In the genomic region with DNA sequence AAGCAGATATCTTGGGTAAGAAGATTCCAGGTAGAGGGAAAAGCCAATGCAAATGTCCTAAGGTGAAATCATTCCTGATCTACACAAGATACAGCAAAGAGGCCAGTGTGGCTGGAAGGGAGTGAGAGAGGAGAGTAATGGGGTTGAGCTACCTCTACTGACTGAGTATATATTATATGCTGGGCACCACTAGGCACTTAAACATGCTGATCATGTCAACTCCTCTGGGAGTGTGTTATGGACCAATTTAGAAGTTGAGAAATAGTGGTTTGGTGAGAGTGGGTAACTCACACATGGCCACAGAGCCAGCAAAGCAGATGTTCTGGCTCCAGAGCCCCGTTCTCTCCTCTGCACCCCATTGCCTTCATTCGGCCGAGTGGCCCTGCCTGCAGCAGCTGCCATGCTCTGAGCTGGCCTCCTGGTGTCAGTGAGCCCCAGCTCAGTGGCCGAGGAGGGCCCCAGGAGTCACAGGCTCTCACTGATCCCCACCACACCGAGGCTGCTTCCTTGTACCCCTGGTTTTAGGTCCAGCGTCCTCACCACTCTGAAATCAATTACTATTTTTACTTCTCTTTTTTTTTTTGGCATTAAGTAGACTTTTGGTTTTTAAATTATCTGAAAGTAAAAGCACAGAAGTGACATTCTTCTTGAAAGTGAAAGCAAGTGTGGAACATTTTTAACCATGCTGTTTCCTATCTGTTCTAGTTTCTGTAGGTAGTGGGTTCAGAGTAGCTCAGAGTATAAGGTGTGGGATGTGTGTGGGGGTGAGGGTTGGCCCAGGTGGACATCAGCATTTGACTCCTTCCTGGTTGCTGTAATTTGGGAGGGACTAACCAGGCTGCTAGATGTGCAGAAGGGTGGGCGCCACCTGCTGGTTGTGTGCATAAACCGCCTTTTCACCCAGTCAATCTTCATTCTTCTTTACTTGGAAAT, we compare ENCODE assay signal across 8 cellular contexts. TPM values are rescaled to one million over a fixed set of nuclear protein-coding genes. Genes with fewer than 3 reads are reported as not detected.
DNase-seq lines count a peak whose midpoint lies in the region; ATAC-seq and TF ChIP-seq lines count a peak whose summit lies in the region.

No MANE protein-coding gene starts in this region.

- H3K4me1 Mint-ChIP-seq in activated naive CD4-positive, alpha-beta T cell treated with anti-CD3 and anti-CD28 coated beads, Interleukin-2, amount 10 ng/mL, durations not matched to agents 7 days and 5 days: peaks cover 32% of the 10 kb centered on the region

- peak overlapping the region; percentile 28 for H3K27ac ChIP-seq in left ventricle myocardium inferior (replicated peaks)

- H3K9ac ChIP-seq in skeletal muscle satellite cell (ENCODE audit: low read depth, low read length): peak overlapping the region; percentile 41

- peak; percentile 85 for TF ChIP-seq CTCF in left ventricle myocardium inferior (IDR thresholded peaks at IDR 0.05; ENCODE audit: borderline replicate concordance)

- H3K36me3 ChIP-seq in left ventricle myocardium inferior (no peaks in the 10 kb centered on the region), skeletal muscle satellite cell (ENCODE audit: insufficient read depth, low read length) (no peaks in the 10 kb centered on the region)

- no peaks in the 10 kb centered on the region for H3K36me3 Mint-ChIP-seq in activated naive CD4-positive, alpha-beta T cell treated with anti-CD3 and anti-CD28 coated beads, Interleukin-2, amount 10 ng/mL, durations not matched to agents 7 days and 5 days

- H3K4me1 ChIP-seq in left ventricle myocardium inferior (peaks cover 6% of the 10 kb centered on the region), skeletal muscle satellite cell (ENCODE audit: control insufficient read depth, insufficient read depth, low read length) (peaks cover 5% of the 10 kb centered on the region)

- ATAC-seq in GM19455 (IDR thresholded peaks at IDR 0.05; ENCODE audit: unreplicated experiment) (peak; percentile 89), HG03558 (IDR thresholded peaks at IDR 0.05; ENCODE audit: extremely low read depth, unreplicated experiment) (peak; percentile 67)

- no peaks in the 10 kb centered on the region for H3K9me3 Mint-ChIP-seq in activated naive CD4-positive, alpha-beta T cell treated with anti-CD3 and anti-CD28 coated beads, Interleukin-2, amount 10 ng/mL, durations not matched to agents 7 days and 5 days

- peaks cover 10% of the 10 kb centered on the region for H3K27me3 Mint-ChIP-seq in activated naive CD4-positive, alpha-beta T cell treated with anti-CD3 and anti-CD28 coated beads, Interleukin-2, amount 10 ng/mL, durations not matched to agents 7 days and 5 days

- CTCF ChIA-PET in activated naive CD4-positive, alpha-beta T cell treated with anti-CD3 and anti-CD28 coated beads, Interleukin-2, amount 10 ng/mL, durations not matched to agents 7 days and 5 days (lab: Charles Lee): interaction anchor here (0.7 to 3.5 kb wide), 19 partner anchors 11 to 579 kb away, joined by 3 to 129 read pairs (median 10); no protein-coding TSS in a partner anchor

- intact Hi-C loops in left ventricle myocardium inferior (cut with micrococcal nuclease): loop anchor here (5.0 to 10.0 kb wide), 2 partner anchors 268 to 405 kb away; no protein-coding TSS in a partner anchor

- H3K27ac Mint-ChIP-seq in activated naive CD4-positive, alpha-beta T cell treated with anti-CD3 and anti-CD28 coated beads, Interleukin-2, amount 10 ng/mL, durations not matched to agents 7 days and 5 days: peak overlapping the region; percentile 85

- H3K4me3 ChIP-seq in left ventricle myocardium inferior (peak overlapping the region; percentile 14), skeletal muscle satellite cell (ENCODE audit: low read length) (peak overlapping the region; percentile 5)

- in situ Hi-C loops in SK-MEL-5 (cut with HindIII; ENCODE audit: low pct_unique_long_range_greater_than_20kb, low sequenced_read_pairs): no loop called here

- DNase-seq in DMS53 treated with DMSO at 0.1 percent for 48 hours (lab: John Stamatoyannopoulos, UW; ENCODE audit: unreplicated experiment) (peak; percentile 40), SK-MEL-5 (ENCODE audit: low read depth, low spot score) (peak; percentile 90), left ventricle myocardium inferior (peak; percentile 71), 8988T (no peak)
- DNase-seq in activated naive CD4-positive, alpha-beta T cell treated with anti-CD3 and anti-CD28 coated beads, Interleukin-2, amount 10 ng/mL, durations not matched to agents 7 days and 5 days: peak; percentile 81

- H3K27me3 ChIP-seq in left ventricle myocardium inferior (ENCODE audit: low read depth) (peaks cover 12% of the 10 kb centered on the region), skeletal muscle satellite cell (ENCODE audit: control insufficient read depth, insufficient read depth, low read length) (no peaks in the 10 kb centered on the region)

- H3K9me3 ChIP-seq in left ventricle myocardium inferior (replicated peaks) (no peaks in the 10 kb centered on the region), skeletal muscle satellite cell (replicated peaks; ENCODE audit: low read length) (no peaks in the 10 kb centered on the region)

- peak overlapping the region; percentile 60 for H3K4me3 Mint-ChIP-seq in activated naive CD4-positive, alpha-beta T cell treated with anti-CD3 and anti-CD28 coated beads, Interleukin-2, amount 10 ng/mL, durations not matched to agents 7 days and 5 days

- peak overlapping the region; percentile 72 for H3K4me2 ChIP-seq in skeletal muscle satellite cell (ENCODE audit: low read length)

RNA-seq across cellular contexts. Expression of gene CRNN, which starts 45.8 kb away (rescaled TPM):
- total RNA-seq in SK-MEL-5 (2014; rRNA removed; shearing (Covaris generic)): not detected in 2 replicates
- polyA plus RNA-seq in SK-MEL-5 (2015; cell fraction: cytosol; rRNA removed): not detected in 2 replicates
- polyA plus RNA-seq in SK-MEL-5 (2015; cell fraction: nucleus; rRNA removed): not detected in 2 replicates
- total RNA-seq in left ventricle myocardium inferior: not detected
- total RNA-seq in skeletal muscle satellite cell (2012; rRNA removed): not detected in 2 replicates

RNA-seq across cellular contexts. Expression of gene LCE5A, which starts 50.7 kb away (rescaled TPM):
- not detected in 2 replicates for total RNA-seq in SK-MEL-5 (2014; rRNA removed; shearing (Covaris generic))
- polyA plus RNA-seq in SK-MEL-5 (2015; cell fraction: cytosol; rRNA removed): not detected in 2 replicates
- not detected in 2 replicates for polyA plus RNA-seq in SK-MEL-5 (2015; cell fraction: nucleus; rRNA removed)
- total RNA-seq in left ventricle myocardium inferior: not detected
- total RNA-seq in skeletal muscle satellite cell (2012; rRNA removed): not detected in 2 replicates

RNA-seq across cellular contexts. Expression of gene CRCT1, which starts 54.4 kb away (rescaled TPM):
- not detected in 2 replicates for total RNA-seq in SK-MEL-5 (2014; rRNA removed; shearing (Covaris generic))
- not detected in 2 replicates for polyA plus RNA-seq in SK-MEL-5 (2015; cell fraction: cytosol; rRNA removed)
- not detected in 2 replicates for polyA plus RNA-seq in SK-MEL-5 (2015; cell fraction: nucleus; rRNA removed)
- total RNA-seq in left ventricle myocardium inferior: not detected
- not detected in 2 replicates for total RNA-seq in skeletal muscle satellite cell (2012; rRNA removed)
